In the genomic region with DNA sequence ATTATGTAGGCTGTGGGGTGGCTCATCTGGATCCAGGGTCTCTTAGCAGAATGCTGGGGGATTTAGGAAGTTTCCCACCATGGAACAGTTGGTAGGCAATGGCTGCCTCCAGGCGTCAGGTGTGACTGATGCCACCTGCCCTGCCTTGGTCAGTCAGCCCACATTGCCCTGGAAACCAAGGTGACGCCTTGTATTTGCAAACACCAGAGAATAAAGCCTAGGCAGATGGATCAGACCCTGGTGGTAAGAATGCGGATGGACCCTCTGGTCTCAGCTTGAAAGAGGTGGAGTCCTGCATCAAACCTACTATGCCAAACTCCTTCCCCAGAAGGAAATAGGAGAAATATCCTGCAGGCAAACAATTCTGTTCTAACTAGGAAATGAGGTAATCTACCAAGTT, we compare ENCODE assay signal across 18 cellular contexts. TPM values are rescaled to one million over a fixed set of nuclear protein-coding genes. Genes with fewer than 3 reads are reported as not detected.
DNase-seq lines count a peak whose midpoint lies in the region; ATAC-seq and TF ChIP-seq lines count a peak whose summit lies in the region.
"Had no signal": no experiment of that assay in that cellular context is flagged by ENCODE, and none has a peak within 500 bp of the region (broad histone marks: within the 10 kb centered on the region; RNA-seq: fewer than 3 reads in every experiment).

No MANE protein-coding gene starts in this region.

- intact Hi-C loops in spleen (cut with DNase I; ENCODE audit: low total_unique reads) (no loop called here), colonic mucosa (cut with DNase I) (no loop called here)

- H3K4me1 ChIP-seq in spleen, result peaks cover 0 to 2% (median 0%) of the 10 kb centered on the region in 6 donors
- H3K4me1 ChIP-seq in colonic mucosa, result no peaks in the 10 kb centered on the region
- H3K4me1 ChIP-seq: foreskin keratinocyte, HAP-1 had no signal

- no peak for TF ChIP-seq POLR2A in spleen (IDR thresholded peaks at IDR 0.05)

- peak overlapping the region in 5 of 10 donors; percentile 27 to 44 (median 41) for H3K27ac Mint-ChIP-seq in naive thymus-derived CD8-positive, alpha-beta T cell
- H3K27ac Mint-ChIP-seq: activated T-helper 2 cell treated with anti-CD3 and anti-CD28 coated beads, Interferon-gamma antibody, Interleukin-2, Interleukin-4, amounts not matched to agents 10 μg/mL and 5 μg/mL and 100 μg/mL, durations not matched to agents 14 hours and 24 hours and 36 hours had no signal

- no peak for ATAC-seq in naive thymus-derived CD8-positive, alpha-beta T cell
- no peak for ATAC-seq in HG02571 (IDR thresholded peaks at IDR 0.05; ENCODE audit: unreplicated experiment)
- ATAC-seq: foreskin keratinocyte had no signal

- H3K9me3 Mint-ChIP-seq in naive thymus-derived CD8-positive, alpha-beta T cell, result peaks cover 0 to 9% (median 0%) of the 10 kb centered on the region in 9 donors
- H3K9me3 Mint-ChIP-seq: activated T-helper 2 cell treated with anti-CD3 and anti-CD28 coated beads, Interferon-gamma antibody, Interleukin-2, Interleukin-4, amounts not matched to agents 10 μg/mL and 5 μg/mL and 100 μg/mL, durations not matched to agents 14 hours and 24 hours and 36 hours had no signal

- H3K9me3 ChIP-seq in spleen, result peaks cover 0 to 7% (median 0%) of the 10 kb centered on the region in 8 donors
- H3K9me3 ChIP-seq in colonic mucosa, result no peaks in the 10 kb centered on the region
- H3K9me3 ChIP-seq: HAP-1 had no signal

- peaks cover 0 to 5% (median 4%) of the 10 kb centered on the region in 3 donors for H3K36me3 Mint-ChIP-seq in naive thymus-derived CD8-positive, alpha-beta T cell

- H3K27ac ChIP-seq in spleen, result no peak overlapping the region
- no peak overlapping the region for H3K27ac ChIP-seq in colonic mucosa
- H3K27ac ChIP-seq: foreskin keratinocyte had no signal

- no peak for TF ChIP-seq CTCF in spleen (IDR thresholded peaks at IDR 0.05 in 8 of 11, conservative IDR thresholded peaks at IDR 0.05 in 3 of 11)
- no peak for TF ChIP-seq CTCF in colonic mucosa (IDR thresholded peaks at IDR 0.05)

- H3K4me1 Mint-ChIP-seq in naive thymus-derived CD8-positive, alpha-beta T cell, result no peaks in the 10 kb centered on the region

- 84 to 100% (median 92%) methylated on average over 2 to 3 of the region's 3 CpGs for WGBS in spleen, 5 donors

- DNase-seq in NCI-H748 (lab: John Stamatoyannopoulos, UW; ENCODE audit: unreplicated experiment) (peak; percentile 83), NCI-H748 treated with DMSO at 0.1 percent for 48 hours (lab: John Stamatoyannopoulos, UW) (no peak), RPMI8226 (peak; percentile 44), iPS DF 19.7 (ENCODE audit: low read depth, low spot score) (peak; percentile 47), spleen (peak; percentile 14), colonic mucosa (no peak)
- DNase-seq in naive thymus-derived CD8-positive, alpha-beta T cell, result no peak
- DNase-seq: 8988T; activated CD4-positive, alpha-beta T cell treated with anti-CD3 and anti-CD28 coated beads for 1 hour; C1 segment of cervical spinal cord; caudate nucleus; DMS 273 treated with DMSO at 0.1 percent for 48 hours; foreskin keratinocyte; NCI-H1694 treated with DMSO at 0.1 percent for 48 hours; NCI-H510A had no signal

- POLR2A ChIA-PET in naive thymus-derived CD8-positive, alpha-beta T cell (lab: Charles Lee), result no interaction called here

- H3K27me3 ChIP-seq in spleen (replicated peaks in 1 of 7), result peaks cover 0 to 12% (median 0%) of the 10 kb centered on the region in 7 donors
- H3K27me3 ChIP-seq in colonic mucosa, result no peaks in the 10 kb centered on the region
- H3K27me3 ChIP-seq: foreskin keratinocyte had no signal

- H3K4me3 ChIP-seq in spleen (no peak overlapping the region), colonic mucosa (no peak overlapping the region)
- H3K4me3 ChIP-seq: HAP-1 had no signal

- no peak overlapping the region for H3K4me3 Mint-ChIP-seq in naive thymus-derived CD8-positive, alpha-beta T cell

- H3K9ac ChIP-seq in colonic mucosa (ENCODE audit: low read depth in 2 of 2, low read length in 2 of 2), result no peak overlapping the region

- peaks cover 0 to 52% (median 17%) of the 10 kb centered on the region in 6 donors for H3K36me3 ChIP-seq in spleen
- H3K36me3 ChIP-seq in colonic mucosa, result no peaks in the 10 kb centered on the region

- no peaks in the 10 kb centered on the region for H3K27me3 Mint-ChIP-seq in naive thymus-derived CD8-positive, alpha-beta T cell

RNA-seq across cellular contexts. Expression of a gene that starts 38.2 kb away (rescaled TPM):
- total RNA-seq in spleen (10 to 100 TPM; 19.9 to 29.4 (median 23.6) TPM), colonic mucosa (1 to 10 TPM; 2.4 to 4.1 TPM)
- polyA plus RNA-seq in spleen, result 10 to 100 TPM in 1 of 3 donors, 1 to 10 TPM in 2; 3.6 to 15.3 (median 7.0) TPM
- 10 to 100 TPM; 13.0 to 14.2 TPM for total RNA-seq in naive thymus-derived CD8-positive, alpha-beta T cell
- 1 to 10 TPM; 1.9 to 5.1 (median 2.4) TPM for polyA plus RNA-seq in naive thymus-derived CD8-positive, alpha-beta T cell

RNA-seq across cellular contexts. Expression of a gene that starts 48.6 kb away (rescaled TPM):
- total RNA-seq in spleen (100 to 1,000 TPM; 338 to 437 (median 396) TPM), colonic mucosa (1,000 to 10,000 TPM in 1 of 2 donors, 100 to 1,000 TPM in 1; 868 to 1,024 TPM)
- polyA plus RNA-seq in spleen, result 100 to 1,000 TPM; 100 to 130 (median 106) TPM
- 100 to 1,000 TPM; 380 to 412 TPM for total RNA-seq in naive thymus-derived CD8-positive, alpha-beta T cell
- polyA plus RNA-seq in naive thymus-derived CD8-positive, alpha-beta T cell, result 1,000 to 10,000 TPM in 1 of 3 donors, 100 to 1,000 TPM in 2; 817 to 1,126 (median 845) TPM

RNA-seq across cellular contexts. Expression of a gene that starts 52.9 kb away (rescaled TPM):
- total RNA-seq in spleen (1 to 10 TPM; 4.8 to 7.4 (median 5.3) TPM), colonic mucosa (1 to 10 TPM; 3.3 to 3.7 TPM)
- polyA plus RNA-seq in spleen, result 1 to 10 TPM; 3.3 to 5.1 (median 4.6) TPM
- 10 to 100 TPM; 15.7 to 15.9 TPM for total RNA-seq in naive thymus-derived CD8-positive, alpha-beta T cell
- 1 to 10 TPM; 5.9 to 7.1 (median 6.8) TPM for polyA plus RNA-seq in naive thymus-derived CD8-positive, alpha-beta T cell

Comparison
In these comparisons a context has a peak if more than half of its experiments do, and no peak if none do; other contexts are left out.
1. DNase-seq: peak in NCI-H748 (single experiment), RPMI8226 (single experiment), iPS DF 19.7 (single experiment) and spleen (single experiment); none in NCI-H748 treated with DMSO at 0.1 percent for 48 hours (single experiment), naive thymus-derived CD8-positive, alpha-beta T cell (0 of 10) and colonic mucosa (single experiment).